In the genomic region with DNA sequence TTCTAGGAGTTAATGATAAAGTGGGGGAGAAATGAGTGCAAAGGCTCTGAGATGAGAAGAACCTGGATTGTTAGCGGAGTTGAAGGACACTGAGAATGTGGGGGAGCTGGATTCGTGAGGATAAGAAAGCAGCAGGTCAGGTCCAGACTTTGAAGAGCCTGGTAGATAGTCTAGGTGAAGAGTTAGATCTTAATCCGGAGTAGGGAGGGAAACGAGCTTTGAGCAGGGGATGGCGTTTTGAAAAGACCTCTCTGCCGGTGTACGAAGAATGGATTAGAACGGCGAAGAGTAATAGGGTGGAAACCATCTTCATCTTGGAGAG, we compare ENCODE assay signal across 8 cellular contexts. TPM values are rescaled to one million over a fixed set of nuclear protein-coding genes. Genes with fewer than 3 reads are reported as not detected.
DNase-seq lines count a peak whose midpoint lies in the region; ATAC-seq and TF ChIP-seq lines count a peak whose summit lies in the region.

No MANE protein-coding gene starts in this region.

- H3K23ac ChIP-seq in H9 (ENCODE audit: insufficient read length, low read depth, low read length) = no peak overlapping the region

- no peak overlapping the region for H2BK15ac ChIP-seq in H9 (ENCODE audit: low read depth, low read length)

- no peak for DNase-seq in H9
- DNase-seq in activated B cell treated with CpG ODN at 0.5 μM for 24 hours = no peak
- DNase-seq in glutamatergic neuron = no peak
- DNase-seq in BE2C = no peak
- DNase-seq in GM20000 (ENCODE audit: low spot score) = no peak

- H3K36me3 ChIP-seq in BE2C = peaks cover 2% of the 10 kb centered on the region; the same call in 1 of the 2 replicates

- no CpG with 5 or more reads among the region's 9 CpGs for whole genome bisulfite sequencing in H9 (ENCODE audit: extremely low coverage, insufficient read length, low lambda C conversion rate)

- intact Hi-C loops in activated B cell treated with CpG ODN at 0.5 μM for 24 hours (cut with micrococcal nuclease) = loop anchor here (1.0 to 5.0 kb wide), 3 partner anchors 29 to 183 kb away; a partner anchor contains a TSS

- H3K27me3 ChIP-seq in H9 (ENCODE audit: insufficient read depth, low read length) = peaks cover 2% of the 10 kb centered on the region; the same call in 1 of the 2 replicates
- H3K27me3 ChIP-seq in BE2C = no peaks in the 10 kb centered on the region

- CTCF ChIA-PET in activated B cell treated with CpG ODN at 0.5 μM for 24 hours (lab: Charles Lee) = interaction anchor here (1.0 to 2.6 kb wide), 3 partner anchors 29 to 183 kb away, joined by 3 to 21 read pairs (median 4); a partner anchor contains a TSS

- H3K56ac ChIP-seq in H9 (ENCODE audit: insufficient read length, low read depth, low read length) = no peak overlapping the region

- H2BK12ac ChIP-seq in H9 (ENCODE audit: insufficient read length, low read depth, low read length) = no peak overlapping the region

- H2AFZ ChIP-seq in H9 (ENCODE audit: low read length) = no peak overlapping the region

- peak overlapping the region; percentile 49 to 77 (median 62); a peak in 4 of 7 replicates for H3K27ac Mint-ChIP-seq in H9
- peak overlapping the region; percentile 92 for H3K27ac Mint-ChIP-seq in activated B cell treated with CpG ODN at 0.5 μM for 24 hours
- peak overlapping the region; percentile 89 for H3K27ac Mint-ChIP-seq in glutamatergic neuron (ENCODE audit: unreplicated experiment)

- no peak overlapping the region for H2BK5ac ChIP-seq in H9 (ENCODE audit: insufficient read length, low read length)

- H3K9ac ChIP-seq in H9 (ENCODE audit: extremely low read depth, insufficient read length, low read length) = peak overlapping the region; percentile 25

- peaks cover 7 to 9% of the 10 kb centered on the region in 2 experiments; a peak in 1 of 5 replicates for H3K9me3 Mint-ChIP-seq in H9
- H3K9me3 Mint-ChIP-seq in activated B cell treated with CpG ODN at 0.5 μM for 24 hours = no peaks in the 10 kb centered on the region
- peaks cover 10% of the 10 kb centered on the region for H3K9me3 Mint-ChIP-seq in glutamatergic neuron (ENCODE audit: unreplicated experiment)

- H3K4me2 ChIP-seq in H9 (ENCODE audit: insufficient read depth, insufficient read length, low read length) = peak overlapping the region; percentile 45

- H4K91ac ChIP-seq in H9 (ENCODE audit: insufficient read length, low read depth, low read length) = no peak overlapping the region

- no peak overlapping the region for H4K5ac ChIP-seq in H9 (ENCODE audit: insufficient read length, low read depth, low read length)

- H3K27ac ChIP-seq in H9 (ENCODE audit: insufficient read length, low read depth, low read length) (no peak overlapping the region), skin epidermis (peak overlapping the region in 19 of 21 experiments; percentile 14 to 99 (median 88))

- peaks cover 19% of the 10 kb centered on the region for H3K27me3 Mint-ChIP-seq in H9 (ENCODE audit: low read depth)
- H3K27me3 Mint-ChIP-seq in activated B cell treated with CpG ODN at 0.5 μM for 24 hours = no peaks in the 10 kb centered on the region
- peaks cover 5% of the 10 kb centered on the region for H3K27me3 Mint-ChIP-seq in glutamatergic neuron (ENCODE audit: unreplicated experiment)

- H2AK5ac ChIP-seq in H9 (ENCODE audit: insufficient read length, low read length) = no peak overlapping the region

- H3K4me3 Mint-ChIP-seq in H9 (peak overlapping the region; percentile 59 to 67), activated B cell treated with CpG ODN at 0.5 μM for 24 hours (peak overlapping the region; percentile 71), glutamatergic neuron (ENCODE audit: unreplicated experiment) (peak overlapping the region; percentile 75)

- no peak overlapping the region for H4K8ac ChIP-seq in H9 (replicated peaks; ENCODE audit: insufficient read length, low read depth, low read length)

- H3K36me3 Mint-ChIP-seq in H9 (ENCODE audit: insufficient read depth in 1 of 3, low read depth in 3 of 3) (peaks cover 3 to 22% (median 11%) of the 10 kb centered on the region in 3 experiments), activated B cell treated with CpG ODN at 0.5 μM for 24 hours (ENCODE audit: low read depth) (peaks cover 26% of the 10 kb centered on the region), glutamatergic neuron (ENCODE audit: unreplicated experiment) (peaks cover 6% of the 10 kb centered on the region)

- H3K9me3 ChIP-seq in H9 (ENCODE audit: control insufficient read depth, low read depth, low read length) = no peaks in the 10 kb centered on the region
- H3K9me3 ChIP-seq in BE2C = peaks cover 7% of the 10 kb centered on the region

- peak overlapping the region in 4 of 7 experiments; percentile 46 to 71 (median 64) for H3K4me3 ChIP-seq in skin epidermis
- H3K4me3 ChIP-seq in BE2C (ENCODE audit: low read depth, low read length) = no peak overlapping the region

- ATAC-seq in activated B cell treated with CpG ODN at 0.5 μM for 24 hours (ENCODE audit: low read depth) (no peak), GM21526 (IDR thresholded peaks at IDR 0.05; ENCODE audit: low FRiP score, unreplicated experiment) (no peak), HG03354 (IDR thresholded peaks at IDR 0.05; ENCODE audit: poor library complexity, severe bottlenecking, unreplicated experiment) (no peak)

- H2BK20ac ChIP-seq in H9 (ENCODE audit: low read depth, low read length, poor library complexity, severe bottlenecking) = no peak overlapping the region

- TF ChIP-seq CTCF in H9 (conservative IDR thresholded peaks at IDR 0.05) (no peak), activated B cell treated with CpG ODN at 0.5 μM for 24 hours (IDR thresholded peaks at IDR 0.05) (no peak), glutamatergic neuron (IDR thresholded peaks at IDR 0.05; ENCODE audit: partially characterized antibody, unreplicated experiment) (no peak), BE2C (IDR thresholded peaks at IDR 0.05; ENCODE audit: low read depth, low read length) (no peak), GM20000 (IDR thresholded peaks at IDR 0.05; ENCODE audit: extremely low read depth, missing control alignments) (no peak)

- peaks cover 17% of the 10 kb centered on the region; the same call in 1 of the 2 replicates for H3K79me2 ChIP-seq in H9 (ENCODE audit: insufficient read depth, low read length)

- H3K14ac ChIP-seq in H9 (ENCODE audit: insufficient read depth, low read length) = peak overlapping the region; percentile 78; the same call in 1 of the 2 replicates

- POLR2A ChIA-PET in activated B cell treated with CpG ODN at 0.5 μM for 24 hours (lab: Charles Lee) = interaction anchor here (0.5 to 18.2 kb wide), 12 partner anchors 8 to 316 kb away, joined by 3 to 764 read pairs (median 3); a partner anchor contains a TSS

- peaks cover 2% of the 10 kb centered on the region for H3K79me1 ChIP-seq in H9 (ENCODE audit: insufficient read depth, low read depth, low read length, poor library complexity, severe bottlenecking)

- peaks cover 6% of the 10 kb centered on the region for H3K23me2 ChIP-seq in H9 (ENCODE audit: insufficient read length, low read depth, low read length, poor library complexity, severe bottlenecking)

- peak overlapping the region; percentile 80 for H3K18ac ChIP-seq in H9 (ENCODE audit: insufficient read length, low read depth, low read length)

- H3K4me1 ChIP-seq in H9 (ENCODE audit: insufficient read depth, low read length) = peaks cover 13% of the 10 kb centered on the region; the same call in 1 of the 2 replicates
- peaks cover 14% of the 10 kb centered on the region; the same call in 1 of the 2 replicates for H3K4me1 ChIP-seq in BE2C

- peaks cover 39 to 44% of the 10 kb centered on the region in 2 experiments for H3K4me1 Mint-ChIP-seq in H9
- peaks cover 75% of the 10 kb centered on the region for H3K4me1 Mint-ChIP-seq in activated B cell treated with CpG ODN at 0.5 μM for 24 hours
- peaks cover 27% of the 10 kb centered on the region for H3K4me1 Mint-ChIP-seq in glutamatergic neuron (ENCODE audit: low read depth, unreplicated experiment)

- H2BK120ac ChIP-seq in H9 (ENCODE audit: low read depth, low read length, poor library complexity, severe bottlenecking) = no peak overlapping the region

- H3K4ac ChIP-seq in H9 (ENCODE audit: low read depth, low read length) = no peak overlapping the region; the same call in 1 of the 2 replicates

- H4K20me1 ChIP-seq in H9 (ENCODE audit: control insufficient read depth, insufficient read depth, insufficient read length) = no peaks in the 10 kb centered on the region

- H3T11ph ChIP-seq in H9 (ENCODE audit: low read length) = no peak overlapping the region

RNA-seq across cellular contexts. Expression of a gene that starts 0.5 kb away (rescaled TPM):
- total RNA-seq in H9 (2021) (50.3 and 55.3 TPM in 2 replicates), activated B cell treated with CpG ODN at 0.5 μM for 24 hours (72.3 and 86.0 TPM in 2 replicates), glutamatergic neuron (ENCODE audit: unreplicated experiment) (76.1 TPM)
- 17.6 TPM for polyA plus RNA-seq in BE2C (2012; ENCODE audit: insufficient read depth, insufficient read length, low read depth)

RNA-seq across cellular contexts. Expression of a gene that starts 29.3 kb away (rescaled TPM):
- total RNA-seq in H9 (2021) (335 and 347 TPM in 2 replicates), activated B cell treated with CpG ODN at 0.5 μM for 24 hours (432 and 483 TPM in 2 replicates), glutamatergic neuron (ENCODE audit: unreplicated experiment) (358 TPM)
- polyA plus RNA-seq in BE2C (2012; ENCODE audit: insufficient read depth, insufficient read length, low read depth) = 283 TPM
